ENCODE assay signal across 8 cellular contexts in genomic region chr12:4275869-4276253, GRCh38. TPM values are rescaled to one million over a fixed set of nuclear protein-coding genes. Genes with fewer than 3 reads are reported as not detected.
DNase-seq lines count a peak whose midpoint lies in the region; ATAC-seq and TF ChIP-seq lines count a peak whose summit lies in the region.

No MANE protein-coding gene starts in this region.

- no peaks in the 10 kb centered on the region for H3K27me3 ChIP-seq in GM06990 (replicated peaks; ENCODE audit: control insufficient read depth, insufficient read depth, low read length)

- H3K36me3 ChIP-seq in GM06990 (ENCODE audit: control insufficient read depth, insufficient read depth, low read length): peaks cover 39% of the 10 kb centered on the region

- H3K9me3 Mint-ChIP-seq in progenitor cell of endocrine pancreas (ENCODE audit: low read depth): no peaks in the 10 kb centered on the region

- H3K4me3 Mint-ChIP-seq in T-helper 17 cell (peak overlapping the region; percentile 97), progenitor cell of endocrine pancreas (ENCODE audit: low read depth) (peak overlapping the region; percentile 97)

- no peaks in the 10 kb centered on the region for H3K9me3 ChIP-seq in T-helper 17 cell (ENCODE audit: control insufficient read depth, low read length, poor library complexity, severe bottlenecking)

- H3K27ac Mint-ChIP-seq in T-helper 17 cell (peak overlapping the region; percentile 97), progenitor cell of endocrine pancreas (peak overlapping the region; percentile 98)

- ATAC-seq in T-helper 17 cell: no peak

- H3K36me3 Mint-ChIP-seq in T-helper 17 cell (ENCODE audit: low read depth): peaks cover 12% of the 10 kb centered on the region
- peaks cover 42% of the 10 kb centered on the region for H3K36me3 Mint-ChIP-seq in progenitor cell of endocrine pancreas (ENCODE audit: insufficient read depth)

- H3K4me1 Mint-ChIP-seq in T-helper 17 cell (peaks cover 41% of the 10 kb centered on the region), progenitor cell of endocrine pancreas (ENCODE audit: low read depth) (peaks cover 47% of the 10 kb centered on the region)

- peak overlapping the region; percentile 94 for H3K4me3 ChIP-seq in GM06990 (replicated peaks; ENCODE audit: low read depth, low read length)
- peak overlapping the region; percentile 76 for H3K4me3 ChIP-seq in fibroblast of pulmonary artery (replicated peaks; ENCODE audit: low read depth, low read length)

- H3K27me3 Mint-ChIP-seq in T-helper 17 cell: no peaks in the 10 kb centered on the region
- peaks cover under 1% of the 10 kb centered on the region for H3K27me3 Mint-ChIP-seq in progenitor cell of endocrine pancreas

- TF ChIP-seq CTCF in GM06990 (IDR thresholded peaks at IDR 0.05; ENCODE audit: insufficient read depth, low read length, poor library complexity, severe bottlenecking) (no peak), fibroblast of pulmonary artery (IDR thresholded peaks at IDR 0.05; ENCODE audit: low read length, missing control alignments) (no peak), progenitor cell of endocrine pancreas (IDR thresholded peaks at IDR 0.05; ENCODE audit: unreplicated experiment) (no peak), GM20000 (IDR thresholded peaks at IDR 0.05; ENCODE audit: extremely low read depth, missing control alignments) (no peak)

- DNase-seq in GM06990 (ENCODE audit: extremely low read depth, insufficient read length) (no peak), T-helper 17 cell (no peak), fibroblast of pulmonary artery (ENCODE audit: low read depth) (no peak), progenitor cell of endocrine pancreas (ENCODE audit: low spot score, unreplicated experiment) (no peak), GM20000 (ENCODE audit: low spot score) (no peak), H4 (ENCODE audit: low spot score) (no peak), germinal center (ENCODE audit: low spot score) (no peak)
- DNase-seq in stimulated activated naive CD4-positive, alpha-beta T cell treated with Interleukin-2 at 50 U/mL for 16 hours (lab: John Stamatoyannopoulos, UW): no peak

RNA-seq across cellular contexts. Expression of gene CCND2, which starts 2.3 kb away (rescaled TPM):
- total RNA-seq in T-helper 17 cell: 100 to 1,000 TPM; 197 to 225 TPM
- 463 and 471 TPM in 2 replicates for total RNA-seq in progenitor cell of endocrine pancreas
- total RNA-seq in H4 (2014; rRNA removed; shearing (Covaris generic)): 92.1 and 98.0 TPM in 2 replicates

RNA-seq across cellular contexts. Expression of gene TIGAR, which starts 45.2 kb away (rescaled TPM):
- total RNA-seq in T-helper 17 cell: 10 to 100 TPM in 1 of 2 donors, 1 to 10 TPM in 1; 7.8 to 10.7 TPM
- total RNA-seq in progenitor cell of endocrine pancreas: 18.2 and 21.6 TPM in 2 replicates
- total RNA-seq in H4 (2014; rRNA removed; shearing (Covaris generic)): 8.0 and 15.4 TPM in 2 replicates
